Comparison of ENCODE assay signal across 20 cellular contexts in genomic region chr11:76212086-76213035, GRCh38. TPM values are rescaled to one million over a fixed set of nuclear protein-coding genes. Genes with fewer than 3 reads are reported as not detected.
DNase-seq lines count a peak whose midpoint lies in the region; ATAC-seq, FAIRE-seq and TF ChIP-seq lines count a peak whose summit lies in the region.
"Had no signal": no experiment of that assay in that cellular context is flagged by ENCODE, and none has a peak within 500 bp of the region (broad histone marks: within the 10 kb centered on the region; RNA-seq: fewer than 3 reads in every experiment).

No MANE protein-coding gene starts in this region.

- no peak overlapping the region for H3K4me2 ChIP-seq in hepatocyte

- H3K27ac Mint-ChIP-seq in CD4-positive, alpha-beta T cell, result no peak overlapping the region

- H3K79me2 ChIP-seq in hepatocyte, result no peaks in the 10 kb centered on the region

- H3K4me1 Mint-ChIP-seq in CD4-positive, alpha-beta T cell (ENCODE audit: low read depth), result peaks cover 7% of the 10 kb centered on the region

- no peak overlapping the region for H3K27ac ChIP-seq in CD4-positive, alpha-beta T cell (ENCODE audit: low read depth, low read length)
- H3K27ac ChIP-seq in kidney (ENCODE audit: low read depth in 2 of 2, low read length in 2 of 2) (no peak overlapping the region), tibial artery (no peak overlapping the region), hepatocyte (no peak overlapping the region)
- H3K27ac ChIP-seq: 22Rv1, RWPE1 had no signal

- peaks cover 39% of the 10 kb centered on the region for H3K27me3 ChIP-seq in CD4-positive, alpha-beta T cell (ENCODE audit: control insufficient read depth, insufficient read depth, low read length)
- H3K27me3 ChIP-seq in tibial artery (no peaks in the 10 kb centered on the region), hepatocyte (peaks cover 41% of the 10 kb centered on the region)

- H3K36me3 ChIP-seq in kidney (ENCODE audit: control insufficient read depth in 1 of 2, insufficient read depth in 2 of 2, low read length in 2 of 2) (no peaks in the 10 kb centered on the region), tibial artery (no peaks in the 10 kb centered on the region), hepatocyte (replicated peaks; ENCODE audit: insufficient read depth, low read depth) (no peaks in the 10 kb centered on the region)

- H3K9me2 ChIP-seq in hepatocyte (replicated peaks; ENCODE audit: insufficient read depth), result no peaks in the 10 kb centered on the region

- intact Hi-C loops in CD4-positive, alpha-beta T cell (cut with DNase I, micrococcal nuclease), result no loop called here
- intact Hi-C loops in kidney (cut with DNase I) (no loop called here), tibial artery (cut with DNase I; ENCODE audit: low total_unique reads) (loop anchor here (5.0 kb wide), 1 partner anchor 160 kb away; no protein-coding TSS in a partner anchor)

- H3K9me3 Mint-ChIP-seq in CD4-positive, alpha-beta T cell, result no peaks in the 10 kb centered on the region

- H2AFZ ChIP-seq in hepatocyte, result no peak overlapping the region

- 82% methylated on average over 7 of the region's 7 CpGs for WGBS in hepatocyte (ENCODE audit: low lambda C conversion rate, missing lambda C conversion rate)

- peak; percentile 7 for DNase-seq in NCI-H1092 treated with DMSO at 0.1 percent for 48 hours (lab: John Stamatoyannopoulos, UW)
- no peak for DNase-seq in NCI-H1092 (lab: John Stamatoyannopoulos, UW)
- DNase-seq in CD4-positive, alpha-beta T cell, result no peak
- DNase-seq in NCI-H69 (lab: John Stamatoyannopoulos, UW), result peak; percentile 45
- peak; percentile 49 for DNase-seq in kidney
- no peak for DNase-seq in tibial artery
- DNase-seq in hepatocyte (ENCODE audit: low spot score), result no peak
- DNase-seq: C1 segment of cervical spinal cord; DMS79; GOT3; MM.1S; NCI-H1930; NCI-H510A treated with DMSO at 0.1 percent for 48 hours; NK-92 treated with Interleukin-12 subunit alpha and Interleukin-12 subunit beta, amount 100 ng/mL, for 24 hours had no signal

- no peaks in the 10 kb centered on the region for H4K20me1 ChIP-seq in hepatocyte (ENCODE audit: insufficient read depth, poor library complexity, severe bottlenecking)

- peaks cover 4 to 10% of the 10 kb centered on the region in 2 donors for H3K4me1 ChIP-seq in kidney (ENCODE audit: control insufficient read depth in 1 of 2, insufficient read depth in 1 of 2, low read depth in 1 of 2, low read length in 2 of 2)
- H3K4me1 ChIP-seq in tibial artery, result peaks cover 4 to 39% (median 31%) of the 10 kb centered on the region in 4 donors
- H3K4me1 ChIP-seq in hepatocyte (ENCODE audit: insufficient read depth), result peaks cover 19% of the 10 kb centered on the region
- H3K4me1 ChIP-seq: Caco-2 had no signal

- H3K9ac ChIP-seq in kidney (ENCODE audit: low read length in 2 of 2), result no peak overlapping the region

- no peaks in the 10 kb centered on the region for H3K36me3 Mint-ChIP-seq in CD4-positive, alpha-beta T cell (ENCODE audit: low read depth)

- POLR2A ChIA-PET in CD4-positive, alpha-beta T cell (lab: Charles Lee), result no interaction called here

- CTCF ChIA-PET in CD4-positive, alpha-beta T cell (lab: Charles Lee), result interaction anchor here (1.2 kb wide), 1 partner anchor 107 kb away, joined by 4 read pairs; no protein-coding TSS in a partner anchor

- no peak for ATAC-seq in CD4-positive, alpha-beta T cell (ENCODE audit: poor library complexity)
- no peak for ATAC-seq in HG02970 (IDR thresholded peaks at IDR 0.05; ENCODE audit: low FRiP score, unreplicated experiment)
- ATAC-seq: GM12878 had no signal

- H3K4me3 Mint-ChIP-seq in CD4-positive, alpha-beta T cell, result peak overlapping the region; percentile 81

- TF ChIP-seq CTCF in CD4-positive, alpha-beta T cell (IDR thresholded peaks at IDR 0.05), result no peak
- TF ChIP-seq CTCF in kidney (IDR thresholded peaks at IDR 0.05; ENCODE audit: borderline replicate concordance, extremely low read depth, insufficient read depth) (no peak), tibial artery (IDR thresholded peaks at IDR 0.05) (no peak), hepatocyte (IDR thresholded peaks at IDR 0.05; ENCODE audit: poor library complexity) (no peak)

- peaks cover 27% of the 10 kb centered on the region for H3K27me3 Mint-ChIP-seq in CD4-positive, alpha-beta T cell

- no peaks in the 10 kb centered on the region for H3K9me3 ChIP-seq in CD4-positive, alpha-beta T cell (ENCODE audit: control insufficient read depth, low read length)
- H3K9me3 ChIP-seq in kidney (ENCODE audit: control insufficient read depth in 1 of 2, low read length in 2 of 2), result no peaks in the 10 kb centered on the region
- no peaks in the 10 kb centered on the region for H3K9me3 ChIP-seq in tibial artery
- H3K9me3 ChIP-seq in hepatocyte (ENCODE audit: low read depth), result no peaks in the 10 kb centered on the region
- H3K9me3 ChIP-seq: Caco-2 had no signal

- H3K4me3 ChIP-seq in kidney (ENCODE audit: low read length in 2 of 2), result no peak overlapping the region
- H3K4me3 ChIP-seq in tibial artery, result no peak overlapping the region
- H3K4me3 ChIP-seq in hepatocyte, result no peak overlapping the region
- H3K4me3 ChIP-seq: GM12878 had no signal

- FAIRE-seq in kidney (lab: Jason Lieb, UNC), result no peak
- FAIRE-seq: GM12878, GM18507 had no signal

RNA-seq across cellular contexts. Expression of gene WNT11, which starts 6.1 kb away (rescaled TPM):
- total RNA-seq in CD4-positive, alpha-beta T cell, result 1 to 10 TPM in 1 of 2 experiments, under 1 TPM in 1; 0.30 to 1.2 TPM
- total RNA-seq in kidney, result 2.2 TPM
- 0.80 TPM for polyA plus RNA-seq in kidney (ENCODE audit: insufficient read depth, low read depth, low replicate concordance)
- 13.2 and 16.4 TPM in 2 replicates for total RNA-seq in hepatocyte
- polyA plus RNA-seq in hepatocyte, result 13.1 and 19.1 TPM in 2 replicates
- total RNA-seq: GM12878 had no signal

Comparison
In these comparisons a context has a peak if more than half of its experiments do, and no peak if none do; other contexts are left out.
1. DNase-seq: peak in NCI-H1092 treated with DMSO at 0.1 percent for 48 hours (single experiment), NCI-H69 (single experiment) and kidney (single experiment); none in NCI-H1092 (single experiment), CD4-positive, alpha-beta T cell (0 of 10), tibial artery (0 of 2) and hepatocyte (single experiment).